In genomic region chr1:182658055-182658454, GRCh38 we compare ENCODE assay signal across 30 cellular contexts. TPM values are rescaled to one million over a fixed set of nuclear protein-coding genes. Genes with fewer than 3 reads are reported as not detected.
"Had no signal": no experiment of that assay in that cellular context is flagged by ENCODE, and none has a peak within 500 bp of the region (broad histone marks: within the 10 kb centered on the region; RNA-seq: fewer than 3 reads in every experiment).

No MANE protein-coding gene starts in this region.

- ATAC-seq: activated T-cell treated with anti-CD3 and anti-CD28 coated beads, Interleukin-2, amount 50 U/mL, for 72 hours; body of pancreas; esophagus mucosa; natural killer cell; sciatic nerve had no signal

- H3K36me3 Mint-ChIP-seq: activated naive CD8-positive, alpha-beta T cell; immature natural killer cell; memory B cell; natural killer cell; type B pancreatic cell had no signal

- H3K4me1 ChIP-seq: body of pancreas, uterus had no signal

- DNase-seq: activated CD4-positive, alpha-beta T cell treated with anti-CD3 and anti-CD28 coated beads for 4 hours; activated CD4-positive, alpha-beta T cell treated with anti-CD3 and anti-CD28 coated beads, Interleukin-2, amount 50 U/mL, for 4 hours; activated CD4-positive, CD25-positive, alpha-beta regulatory T cell; activated naive CD4-positive, alpha-beta T cell; activated T-cell treated with anti-CD3 and anti-CD28 coated beads for 4 hours; activated T-cell treated with anti-CD3 and anti-CD28 coated beads, Interleukin-2, amount 50 U/mL, for 72 hours; body of pancreas; endodermal cell; foreskin fibroblast; hippocampal formation; immature natural killer cell; natural killer cell; posterior cingulate gyrus; stimulated activated CD4-positive, alpha-beta T cell treated with anti-CD3 and anti-CD28 coated beads, Interleukin-12 subunit alpha, Interleukin-12 subunit beta, amount 100 ng/mL, for 4 hours; stimulated activated CD4-positive, alpha-beta T cell treated with anti-CD3 and anti-CD28 coated beads, Interleukin-4, amount 100 ng/mL, for 1 hour; uterus had no signal

- H3K27me3 ChIP-seq: body of pancreas, cardiac muscle cell, uterus had no signal

- H3K36me3 ChIP-seq: cardiac muscle cell, uterus had no signal

- H3K9me3 Mint-ChIP-seq: activated T-cell treated with anti-CD3 and anti-CD28 coated beads, Interleukin-2, amount 50 U/mL, for 72 hours; dendritic cell treated with granulocyte-macrophage colony-stimulating factor and Interleukin-4, amounts not matched to agents 40 ng/mL and 50 ng/mL, for 4 days; endodermal cell; immature natural killer cell; memory B cell; natural killer cell; stimulated activated naive CD8-positive, alpha-beta T cell treated with anti-CD3 and anti-CD28 coated beads, Interleukin-15, Interleukin-2, amounts not matched to agents 100 ng/mL and 50 ng/mL, for 24 hours; type B pancreatic cell had no signal

- H3K4me1 Mint-ChIP-seq: immature natural killer cell, memory B cell, natural killer cell had no signal

- H3K27me3 Mint-ChIP-seq: type B pancreatic cell had no signal

- H3K27ac ChIP-seq: body of pancreas, cardiac muscle cell, skin epidermis, uterus had no signal

- H3K4me3 ChIP-seq: body of pancreas, cardiac muscle cell, skin epidermis, uterus had no signal

- H3K9me3 ChIP-seq: body of pancreas, uterus had no signal

- H3K4me3 Mint-ChIP-seq: activated naive CD8-positive, alpha-beta T cell; activated T-cell treated with anti-CD3 and anti-CD28 coated beads, Interleukin-2, amount 50 U/mL, for 72 hours; dendritic cell treated with granulocyte-macrophage colony-stimulating factor and Interleukin-4, amounts not matched to agents 40 ng/mL and 50 ng/mL, for 4 days; endodermal cell; immature natural killer cell; memory B cell; natural killer cell; stimulated activated naive CD8-positive, alpha-beta T cell treated with anti-CD3 and anti-CD28 coated beads, Interleukin-15, Interleukin-2, amounts not matched to agents 100 ng/mL and 50 ng/mL, for 24 hours; type B pancreatic cell had no signal

- H3K27ac Mint-ChIP-seq: activated naive CD8-positive, alpha-beta T cell; activated T-cell treated with anti-CD3 and anti-CD28 coated beads, Interleukin-2, amount 50 U/mL, for 72 hours; dendritic cell treated with granulocyte-macrophage colony-stimulating factor and Interleukin-4, amounts not matched to agents 40 ng/mL and 50 ng/mL, for 4 days; endodermal cell; immature natural killer cell; memory B cell; natural killer cell; stimulated activated naive CD8-positive, alpha-beta T cell treated with anti-CD3 and anti-CD28 coated beads, Interleukin-15, Interleukin-2, amounts not matched to agents 100 ng/mL and 50 ng/mL, for 24 hours; type B pancreatic cell had no signal

RNA-seq across cellular contexts. Expression of gene RGS8, which starts 26.3 kb away (rescaled TPM):
- total RNA-seq: body of pancreas; esophagus mucosa; lower leg skin; mononuclear cell; natural killer cell; renal cortical epithelial cell; subcutaneous adipose tissue; T-helper 1 cell treated with Interleukin-12 subunit alpha and Interleukin-12 subunit beta and Interleukin-4 antibody, amounts not matched to agents 30 ng/mL and 1 ng/mL, for 36 hours; uterus had no signal
- polyA plus RNA-seq: cardiac muscle cell, immature natural killer cell had no signal

RNA-seq across cellular contexts. Expression of gene RGS16, which starts 53.9 kb away (rescaled TPM):
- total RNA-seq: renal cortical epithelial cell had no signal
